In the genomic region with DNA sequence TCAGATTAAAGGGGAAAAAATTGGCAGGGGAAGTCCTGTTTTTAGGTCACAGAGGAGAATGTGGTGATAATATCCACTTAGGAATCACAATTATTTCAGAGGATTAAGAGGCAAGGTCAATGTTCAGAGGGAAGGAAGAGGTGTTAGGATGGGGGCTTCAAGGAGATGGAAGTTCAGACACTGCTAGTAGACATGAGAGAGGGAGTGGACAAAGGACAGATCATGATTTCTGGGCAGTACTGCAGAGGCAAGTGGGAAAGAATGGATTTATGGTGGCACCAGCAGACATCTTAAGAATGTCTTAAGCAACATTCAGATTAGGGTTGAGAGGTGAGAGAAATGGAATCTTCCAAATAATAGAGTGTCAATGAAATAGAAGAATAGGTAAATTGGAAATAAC, we compare ENCODE assay signal across 10 cellular contexts. TPM values are rescaled to one million over a fixed set of nuclear protein-coding genes. Genes with fewer than 3 reads are reported as not detected.
"Had no signal": no experiment of that assay in that cellular context is flagged by ENCODE, and none has a peak within 500 bp of the region (broad histone marks: within the 10 kb centered on the region; RNA-seq: fewer than 3 reads in every experiment).

No MANE protein-coding gene starts in this region.

- H3K4me3 ChIP-seq: K562 had no signal

- ATAC-seq: K562 had no signal

- DNase-seq: IMR-90, KBM-7, KG1 had no signal

- H3K9ac ChIP-seq: KMS-11 had no signal

- H3K4me2 ChIP-seq: KMS-11 had no signal

- FAIRE-seq: HTR-8/SVneo, K562 had no signal

- H3K27ac ChIP-seq: HL-60, KMS-11 had no signal

RNA-seq across cellular contexts. Expression of gene PCSK2, which starts 9.9 kb away (rescaled TPM):
- total RNA-seq: HT-29, HT1080, IMR-90 had no signal
- polyA plus RNA-seq: IgD-negative memory B cell, IMR-90 had no signal
